In genomic region chr1:218299416-218299815, GRCh38 we compare ENCODE assay signal across 8 cellular contexts. TPM values are rescaled to one million over a fixed set of nuclear protein-coding genes. Genes with fewer than 3 reads are reported as not detected.
DNase-seq lines count a peak whose midpoint lies in the region; ATAC-seq and TF ChIP-seq lines count a peak whose summit lies in the region.

No MANE protein-coding gene starts in this region.

- H3K9me3 ChIP-seq in skeletal muscle satellite cell (replicated peaks; ENCODE audit: low read length): no peaks in the 10 kb centered on the region

- ATAC-seq in GM19351 (IDR thresholded peaks at IDR 0.05; ENCODE audit: unreplicated experiment): peak; percentile 70
- ATAC-seq in GM21619 (IDR thresholded peaks at IDR 0.05; ENCODE audit: unreplicated experiment): no peak
- ATAC-seq in natural killer cell treated with Interleukin-12 subunit alpha and Interleukin-12 subunit beta and Interleukin-15 and Interleukin-18, amount 100 ng/mL, for 72 hours: no peak

- peaks cover 28% of the 10 kb centered on the region for H3K4me1 ChIP-seq in skeletal muscle satellite cell (ENCODE audit: control insufficient read depth, insufficient read depth, low read length)

- H3K9me3 Mint-ChIP-seq in natural killer cell treated with Interleukin-12 subunit alpha and Interleukin-12 subunit beta and Interleukin-15 and Interleukin-18, amount 100 ng/mL, for 72 hours: no peaks in the 10 kb centered on the region

- DNase-seq in Ammon's horn (ENCODE audit: low spot score): peak; percentile 59
- peak; percentile 48 for DNase-seq in NCI-H2227 (lab: John Stamatoyannopoulos, UW; ENCODE audit: unreplicated experiment)
- peak; percentile 60 for DNase-seq in epithelial cell of esophagus (ENCODE audit: low read depth)
- no peak for DNase-seq in stimulated activated CD4-positive, alpha-beta T cell treated with anti-CD3 and anti-CD28 coated beads, Interleukin-15, amount 100 ng/mL, for 24 hours
- DNase-seq in natural killer cell treated with Interleukin-12 subunit alpha and Interleukin-12 subunit beta and Interleukin-15 and Interleukin-18, amount 100 ng/mL, for 72 hours (ENCODE audit: low spot score): no peak

- H3K4me3 Mint-ChIP-seq in natural killer cell treated with Interleukin-12 subunit alpha and Interleukin-12 subunit beta and Interleukin-15 and Interleukin-18, amount 100 ng/mL, for 72 hours: no peak overlapping the region

- H3K27me3 Mint-ChIP-seq in natural killer cell treated with Interleukin-12 subunit alpha and Interleukin-12 subunit beta and Interleukin-15 and Interleukin-18, amount 100 ng/mL, for 72 hours: no peaks in the 10 kb centered on the region

- no peaks in the 10 kb centered on the region for H3K36me3 Mint-ChIP-seq in natural killer cell treated with Interleukin-12 subunit alpha and Interleukin-12 subunit beta and Interleukin-15 and Interleukin-18, amount 100 ng/mL, for 72 hours

- H3K9ac ChIP-seq in skeletal muscle satellite cell (ENCODE audit: low read depth, low read length): peak overlapping the region; percentile 0

- peaks cover 0 to 11% of the 10 kb centered on the region in 2 donors for H3K4me1 Mint-ChIP-seq in natural killer cell treated with Interleukin-12 subunit alpha and Interleukin-12 subunit beta and Interleukin-15 and Interleukin-18, amount 100 ng/mL, for 72 hours (ENCODE audit: low read depth in 2 of 2)

- TF ChIP-seq CTCF in epithelial cell of esophagus (IDR thresholded peaks at IDR 0.05; ENCODE audit: insufficient read depth, low read depth, low read length, missing control alignments): peak; percentile 54

- H3K27ac Mint-ChIP-seq in natural killer cell treated with Interleukin-12 subunit alpha and Interleukin-12 subunit beta and Interleukin-15 and Interleukin-18, amount 100 ng/mL, for 72 hours: no peak overlapping the region

- H3K36me3 ChIP-seq in skeletal muscle satellite cell (ENCODE audit: insufficient read depth, low read length): peaks cover 3% of the 10 kb centered on the region

- peak overlapping the region; percentile 16 for H3K4me2 ChIP-seq in skeletal muscle satellite cell (ENCODE audit: low read length)

- no peak overlapping the region for H3K4me3 ChIP-seq in epithelial cell of esophagus (ENCODE audit: low read length)
- H3K4me3 ChIP-seq in skeletal muscle satellite cell (ENCODE audit: low read length): no peak overlapping the region

- H3K27me3 ChIP-seq in skeletal muscle satellite cell (ENCODE audit: control insufficient read depth, insufficient read depth, low read length): no peaks in the 10 kb centered on the region

RNA-seq across cellular contexts. Expression of gene RRP15, which starts 14.3 kb away (rescaled TPM):
- 6.3 and 8.1 TPM in 2 replicates for total RNA-seq in skeletal muscle satellite cell (2012; rRNA removed)
- 10 to 100 TPM; 23.9 to 32.4 TPM for total RNA-seq in natural killer cell treated with Interleukin-12 subunit alpha and Interleukin-12 subunit beta and Interleukin-15 and Interleukin-18, amount 100 ng/mL, for 72 hours

RNA-seq across cellular contexts. Expression of gene TGFB2, which starts 45.7 kb away (rescaled TPM):
- total RNA-seq in skeletal muscle satellite cell (2012; rRNA removed): 3.0 and 3.5 TPM in 2 replicates
- under 1 TPM in 1 of 2 donors, not detected in 1; 0.11 TPM for total RNA-seq in natural killer cell treated with Interleukin-12 subunit alpha and Interleukin-12 subunit beta and Interleukin-15 and Interleukin-18, amount 100 ng/mL, for 72 hours

Comparison
In these comparisons a context has a peak if more than half of its experiments do, and no peak if none do; other contexts are left out.
1. DNase-seq: peak in Ammon's horn (single experiment), NCI-H2227 (single experiment) and epithelial cell of esophagus (single experiment); none in stimulated activated CD4-positive, alpha-beta T cell treated with anti-CD3 and anti-CD28 coated beads, Interleukin-15, amount 100 ng/mL, for 24 hours (single experiment) and natural killer cell treated with Interleukin-12 subunit alpha and Interleukin-12 subunit beta and Interleukin-15 and Interleukin-18, amount 100 ng/mL, for 72 hours (single experiment).